ENCODE assay signal across 12 cellular contexts in the genomic region with DNA sequence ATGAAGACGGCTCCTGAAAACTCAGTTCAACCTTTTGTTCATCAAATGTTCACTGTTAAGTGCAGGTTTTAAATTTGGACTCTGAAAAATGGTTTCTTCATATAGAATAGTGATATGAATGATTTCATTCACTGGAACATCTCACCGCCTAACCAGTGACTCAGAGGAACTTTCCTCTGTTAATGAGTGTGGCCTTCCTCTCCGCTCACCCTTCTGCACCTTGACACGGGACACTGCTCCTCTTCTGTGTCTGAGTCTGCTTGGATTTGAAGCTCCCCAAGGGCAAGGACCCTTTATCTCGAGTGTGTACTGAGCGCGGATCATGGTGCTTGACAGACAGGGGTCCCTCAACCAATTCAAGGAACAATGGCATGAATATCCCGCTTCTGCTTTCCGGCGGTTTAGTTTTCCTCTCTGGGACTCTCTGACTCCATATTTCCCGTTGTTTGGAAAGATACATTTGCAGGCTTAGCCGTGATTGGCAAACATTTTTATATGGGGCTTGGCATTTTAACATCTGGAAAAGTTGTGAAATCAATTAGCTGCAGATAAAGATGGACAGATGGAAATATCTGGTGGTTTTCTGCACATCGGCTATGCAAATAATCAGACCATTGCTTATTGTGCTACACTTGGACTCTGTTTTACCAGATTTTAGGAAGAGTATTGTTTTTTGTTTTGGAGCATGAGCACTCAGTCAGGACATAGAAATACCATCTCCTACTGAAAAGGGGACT. TPM values are rescaled to one million over a fixed set of nuclear protein-coding genes. Genes with fewer than 3 reads are reported as not detected.
DNase-seq lines count a peak whose midpoint lies in the region; ATAC-seq and TF ChIP-seq lines count a peak whose summit lies in the region.
"Had no signal": no experiment of that assay in that cellular context is flagged by ENCODE, and none has a peak within 500 bp of the region (broad histone marks: within the 10 kb centered on the region; RNA-seq: fewer than 3 reads in every experiment).

No MANE protein-coding gene starts in this region.

- no peak overlapping the region for H3K4me3 Mint-ChIP-seq in activated CD4-positive, alpha-beta memory T cell treated with anti-CD3 and anti-CD28 coated beads for 36 hours
- no peak overlapping the region for H3K4me3 Mint-ChIP-seq in activated CD4-positive, alpha-beta memory T cell treated with anti-CD3 and anti-CD28 coated beads, Interleukin-2, amount 10 ng/mL, durations not matched to agents 7 days and 5 days

- no peak for TF ChIP-seq POLR2A in transverse colon (IDR thresholded peaks at IDR 0.05)

- WGBS in transverse colon (ENCODE audit: low coverage in 1 of 2), 2 donors, result 78 to 80% methylated on average over 4 to 13 of the region's 13 CpGs

- TF ChIP-seq EP300 in transverse colon (IDR thresholded peaks at IDR 0.05; ENCODE audit: low read depth), result no peak

- H3K27ac Mint-ChIP-seq in activated CD4-positive, alpha-beta memory T cell treated with anti-CD3 and anti-CD28 coated beads for 36 hours, result no peak overlapping the region
- H3K27ac Mint-ChIP-seq in activated CD4-positive, alpha-beta memory T cell treated with anti-CD3 and anti-CD28 coated beads, Interleukin-2, amount 10 ng/mL, durations not matched to agents 7 days and 5 days, result no peak overlapping the region

- POLR2A ChIA-PET in activated CD4-positive, alpha-beta memory T cell treated with anti-CD3 and anti-CD28 coated beads for 36 hours (lab: Charles Lee), result no interaction called here
- POLR2A ChIA-PET in activated CD4-positive, alpha-beta memory T cell treated with anti-CD3 and anti-CD28 coated beads, Interleukin-2, amount 10 ng/mL, durations not matched to agents 7 days and 5 days (lab: Charles Lee), result no interaction called here

- no peak overlapping the region for H3K27ac ChIP-seq in transverse colon
- H3K27ac ChIP-seq: brain microvascular endothelial cell had no signal

- in situ Hi-C loops in transverse colon (cut with MboI; ENCODE audit: low pct_ligation_motif_present in 1 of 4, low pct_unique_long_range_greater_than_20kb in 1 of 4, low sequenced_read_pairs in 3 of 4), result no loop called here

- no peaks in the 10 kb centered on the region for H3K9me3 Mint-ChIP-seq in activated CD4-positive, alpha-beta memory T cell treated with anti-CD3 and anti-CD28 coated beads for 36 hours
- H3K9me3 Mint-ChIP-seq in activated CD4-positive, alpha-beta memory T cell treated with anti-CD3 and anti-CD28 coated beads, Interleukin-2, amount 10 ng/mL, durations not matched to agents 7 days and 5 days, result no peaks in the 10 kb centered on the region

- TF ChIP-seq CTCF in mucosa of descending colon (IDR thresholded peaks at IDR 0.05), result no peak
- TF ChIP-seq CTCF in transverse colon (IDR thresholded peaks at IDR 0.05), result no peak

- no peaks in the 10 kb centered on the region for H3K27me3 Mint-ChIP-seq in activated CD4-positive, alpha-beta memory T cell treated with anti-CD3 and anti-CD28 coated beads for 36 hours
- H3K27me3 Mint-ChIP-seq in activated CD4-positive, alpha-beta memory T cell treated with anti-CD3 and anti-CD28 coated beads, Interleukin-2, amount 10 ng/mL, durations not matched to agents 7 days and 5 days, result no peaks in the 10 kb centered on the region

- peaks cover 28% of the 10 kb centered on the region for H3K4me1 Mint-ChIP-seq in activated CD4-positive, alpha-beta memory T cell treated with anti-CD3 and anti-CD28 coated beads for 36 hours (ENCODE audit: low read depth)
- H3K4me1 Mint-ChIP-seq in activated CD4-positive, alpha-beta memory T cell treated with anti-CD3 and anti-CD28 coated beads, Interleukin-2, amount 10 ng/mL, durations not matched to agents 7 days and 5 days, result peaks cover 16% of the 10 kb centered on the region

- H3K4me1 ChIP-seq in mucosa of descending colon (ENCODE audit: low read depth) (peaks cover 8% of the 10 kb centered on the region), transverse colon (peaks cover 0 to 10% (median 1%) of the 10 kb centered on the region in 4 donors)

- intact Hi-C loops in activated CD4-positive, alpha-beta memory T cell treated with anti-CD3 and anti-CD28 coated beads for 36 hours (cut with micrococcal nuclease), result loop anchor here (1.0 to 5.0 kb wide), 2 partner anchors 18 to 328 kb away; no protein-coding TSS in a partner anchor
- intact Hi-C loops in mucosa of descending colon (cut with DNase I, micrococcal nuclease), result no loop called here
- intact Hi-C loops in transverse colon (cut with DNase I; ENCODE audit: low total_unique reads), result no loop called here

- peak; percentile 20 for DNase-seq in activated CD4-positive, alpha-beta memory T cell treated with anti-CD3 and anti-CD28 coated beads for 36 hours
- no peak for DNase-seq in activated CD4-positive, alpha-beta memory T cell treated with anti-CD3 and anti-CD28 coated beads, Interleukin-2, amount 10 ng/mL, durations not matched to agents 7 days and 5 days
- DNase-seq in mucosa of descending colon (no peak), transverse colon (no peak), NCI-H82 treated with DMSO at 0.1 percent for 48 hours (lab: John Stamatoyannopoulos, UW; ENCODE audit: unreplicated experiment) (no peak), SIG-M5 treated with dmso at 0.1 percent for 504 hours (lab: John Stamatoyannopoulos, UW; ENCODE audit: unreplicated experiment) (no peak)
- DNase-seq: activated CD4-positive, alpha-beta T cell treated with anti-CD3 and anti-CD28 coated beads, Interleukin-2, amount 50 U/mL, for 1 hour; brain microvascular endothelial cell; stimulated activated CD4-positive, alpha-beta T cell treated with anti-CD3 and anti-CD28 coated beads, Interleukin-4, amount 100 ng/mL, for 4 hours had no signal

- H3K36me3 ChIP-seq in mucosa of descending colon (ENCODE audit: low read depth), result no peaks in the 10 kb centered on the region
- no peaks in the 10 kb centered on the region for H3K36me3 ChIP-seq in transverse colon
- H3K36me3 ChIP-seq: brain microvascular endothelial cell, Peyer's patch had no signal

- no peak overlapping the region for H3K4me3 ChIP-seq in mucosa of descending colon
- no peak overlapping the region for H3K4me3 ChIP-seq in transverse colon

- no peaks in the 10 kb centered on the region for H3K36me3 Mint-ChIP-seq in activated CD4-positive, alpha-beta memory T cell treated with anti-CD3 and anti-CD28 coated beads for 36 hours
- H3K36me3 Mint-ChIP-seq in activated CD4-positive, alpha-beta memory T cell treated with anti-CD3 and anti-CD28 coated beads, Interleukin-2, amount 10 ng/mL, durations not matched to agents 7 days and 5 days (ENCODE audit: low read depth), result no peaks in the 10 kb centered on the region

- peak; percentile 38 for ATAC-seq in GM21529 (IDR thresholded peaks at IDR 0.05; ENCODE audit: unreplicated experiment)
- ATAC-seq in HG03520 (IDR thresholded peaks at IDR 0.05; ENCODE audit: unreplicated experiment), result peak; percentile 46
- peak; percentile 58 for ATAC-seq in mucosa of descending colon

- no peaks in the 10 kb centered on the region for H3K9me3 ChIP-seq in mucosa of descending colon
- H3K9me3 ChIP-seq in transverse colon, result no peaks in the 10 kb centered on the region
- H3K9me3 ChIP-seq: Peyer's patch had no signal

- H3K27me3 ChIP-seq in transverse colon, result no peaks in the 10 kb centered on the region
- H3K27me3 ChIP-seq: brain microvascular endothelial cell, Peyer's patch had no signal

- CTCF ChIA-PET in activated CD4-positive, alpha-beta memory T cell treated with anti-CD3 and anti-CD28 coated beads for 36 hours (lab: Charles Lee), result no interaction called here
- CTCF ChIA-PET in activated CD4-positive, alpha-beta memory T cell treated with anti-CD3 and anti-CD28 coated beads, Interleukin-2, amount 10 ng/mL, durations not matched to agents 7 days and 5 days (lab: Charles Lee), result interaction anchor here (1.4 kb wide), 1 partner anchor 81 kb away, joined by 4 read pairs; no protein-coding TSS in a partner anchor

RNA-seq across cellular contexts. Expression of a gene that starts 20.9 kb away (rescaled TPM):
- 10 to 100 TPM; 13.5 to 15.5 TPM for total RNA-seq in activated CD4-positive, alpha-beta memory T cell treated with anti-CD3 and anti-CD28 coated beads for 36 hours
- 10 to 100 TPM; 14.8 to 16.0 TPM for total RNA-seq in activated CD4-positive, alpha-beta memory T cell treated with anti-CD3 and anti-CD28 coated beads, Interleukin-2, amount 10 ng/mL, durations not matched to agents 7 days and 5 days
- total RNA-seq in mucosa of descending colon, result 1 to 10 TPM; 1.9 to 2.7 (median 2.5) TPM
- 1 to 10 TPM in 2 of 4 donors, not detected in 2; 1.5 to 3.3 TPM for total RNA-seq in transverse colon
